In genomic region chr12:12542286-12542685, GRCh38 we compare ENCODE assay signal across 32 cellular contexts.
"Had no signal": no experiment of that assay in that cellular context is flagged by ENCODE, and none has a peak within 500 bp of the region (broad histone marks: within the 10 kb centered on the region; RNA-seq: fewer than 3 reads in every experiment).

No MANE protein-coding gene starts in this region.

- H3K27me3 Mint-ChIP-seq: activated B cell treated with CpG ODN at 0.5 μM for 24 hours; activated CD4-positive, alpha-beta memory T cell treated with anti-CD3 and anti-CD28 coated beads for 36 hours; activated CD8-positive, alpha-beta T cell treated with anti-CD3 and anti-CD28 coated beads for 36 hours; activated naive CD8-positive, alpha-beta T cell treated with anti-CD3 and anti-CD28 coated beads for 36 hours; activated T-helper 17 cell treated with anti-CD3 and anti-CD28 coated beads, Interleukin-2, amount 50 U/mL, for 72 hours had no signal

- H3K27ac Mint-ChIP-seq: activated B cell treated with CpG ODN at 0.5 μM for 24 hours; activated CD4-positive, alpha-beta memory T cell treated with anti-CD3 and anti-CD28 coated beads for 36 hours; activated CD8-positive, alpha-beta T cell treated with anti-CD3 and anti-CD28 coated beads for 36 hours; activated naive CD4-positive, alpha-beta T cell treated with anti-CD3 and anti-CD28 coated beads for 36 hours; activated naive CD4-positive, alpha-beta T cell treated with anti-CD3 and anti-CD28 coated beads, Interleukin-2, amount 50 U/mL, for 72 hours; activated naive CD8-positive, alpha-beta T cell treated with anti-CD3 and anti-CD28 coated beads for 36 hours; activated T-helper 1 cell treated with anti-CD3 and anti-CD28 coated beads, Interleukin-12 subunit alpha, Interleukin-12 subunit beta, Interleukin-2, Interleukin-4 antibody, amounts not matched to agents 30 ng/mL and 10 ng/mL and 1 ng/mL, durations not matched to agents 14 hours and 24 hours and 36 hours; T-helper 2 cell treated with Interferon-gamma antibody and Interleukin-4, amounts not matched to agents 5 μg/mL and 100 μg/mL, for 36 hours had no signal

- H3K27me3 ChIP-seq: adrenal gland, body of pancreas, brain microvascular endothelial cell, breast epithelium had no signal

- DNase-seq: activated B cell treated with CpG ODN at 0.5 μM for 24 hours; activated CD4-positive, alpha-beta memory T cell treated with anti-CD3 and anti-CD28 coated beads for 36 hours; activated CD4-positive, alpha-beta T cell treated with anti-CD3 and anti-CD28 coated beads for 48 hours; activated CD4-positive, alpha-beta T cell treated with anti-CD3 and anti-CD28 coated beads, Interleukin-2, amount 50 U/mL, for 1 hour; activated CD4-positive, alpha-beta T cell treated with anti-CD3 and anti-CD28 coated beads, Interleukin-2, amount 50 U/mL, for 4 hours; activated CD4-positive, CD25-positive, alpha-beta regulatory T cell treated with anti-CD3 and anti-CD28 coated beads, Interleukin-2, amount 50 U/mL, for 72 hours; activated CD8-positive, alpha-beta memory T cell treated with anti-CD3 and anti-CD28 coated beads, Interleukin-2, amount 50 U/mL, for 4 hours; activated CD8-positive, alpha-beta T cell treated with anti-CD3 and anti-CD28 coated beads for 36 hours; activated effector memory CD4-positive, alpha-beta T cell treated with anti-CD3 and anti-CD28 coated beads, Interleukin-2, amount 50 U/mL, for 16 hours; activated gamma-delta T cell treated with Interleukin-2 at 50 U/mL for 16 hours; activated naive CD4-positive, alpha-beta T cell; activated naive CD4-positive, alpha-beta T cell treated with anti-CD3 and anti-CD28 coated beads for 36 hours; activated naive CD4-positive, alpha-beta T cell treated with anti-CD3 and anti-CD28 coated beads, Interleukin-2, amount 50 U/mL, for 16 hours; activated naive CD8-positive, alpha-beta T cell treated with anti-CD3 and anti-CD28 coated beads for 36 hours; activated T-cell treated with anti-CD3 and anti-CD28 coated beads for 4 hours; activated T-cell treated with anti-CD3 and anti-CD28 coated beads, Interleukin-2, amount 50 U/mL, for 1 hour; activated T-cell treated with anti-CD3 and anti-CD28 coated beads, Interleukin-2, amount 50 U/mL, for 4 hours; activated T-cell treated with anti-CD3 and anti-CD28 coated beads, Interleukin-2, amount 50 U/mL, for 72 hours; adrenal gland; amniotic stem cell; aorta; body of pancreas; brain microvascular endothelial cell; central memory CD4-positive, alpha-beta T cell; T-helper 2 cell; T-helper 9 cell had no signal

- H3K9me3 Mint-ChIP-seq: activated B cell treated with CpG ODN at 0.5 μM for 24 hours; activated CD4-positive, alpha-beta memory T cell treated with anti-CD3 and anti-CD28 coated beads for 36 hours; activated CD8-positive, alpha-beta T cell treated with anti-CD3 and anti-CD28 coated beads for 36 hours; activated naive CD4-positive, alpha-beta T cell treated with anti-CD3 and anti-CD28 coated beads for 36 hours; activated naive CD4-positive, alpha-beta T cell treated with anti-CD3 and anti-CD28 coated beads, Interleukin-2, amount 50 U/mL, for 72 hours; activated T-cell treated with anti-CD3 and anti-CD28 coated beads, Interleukin-2, amount 50 U/mL, for 4 hours; activated T-cell treated with anti-CD3 and anti-CD28 coated beads, Interleukin-2, amount 50 U/mL, for 72 hours; activated T-helper 1 cell treated with anti-CD3 and anti-CD28 coated beads, Interleukin-12 subunit alpha, Interleukin-12 subunit beta, Interleukin-2, Interleukin-4 antibody, amounts not matched to agents 30 ng/mL and 10 ng/mL and 1 ng/mL, durations not matched to agents 14 hours and 24 hours and 36 hours; activated T-helper 17 cell treated with anti-CD3 and anti-CD28 coated beads, Interleukin-2, amount 50 U/mL, for 72 hours; T-helper 2 cell treated with Interferon-gamma antibody and Interleukin-4, amounts not matched to agents 5 μg/mL and 100 μg/mL, for 36 hours had no signal

- H3K4me3 ChIP-seq: adrenal gland, body of pancreas, breast epithelium had no signal

- H3K9me3 ChIP-seq: adrenal gland, body of pancreas, breast epithelium had no signal

- H3K36me3 ChIP-seq: brain microvascular endothelial cell, breast epithelium had no signal

- H3K4me3 Mint-ChIP-seq: activated B cell treated with CpG ODN at 0.5 μM for 24 hours; activated CD4-positive, alpha-beta memory T cell treated with anti-CD3 and anti-CD28 coated beads for 36 hours; activated CD8-positive, alpha-beta T cell treated with anti-CD3 and anti-CD28 coated beads for 36 hours; activated naive CD4-positive, alpha-beta T cell treated with anti-CD3 and anti-CD28 coated beads for 36 hours; activated naive CD8-positive, alpha-beta T cell treated with anti-CD3 and anti-CD28 coated beads for 36 hours; activated T-cell treated with anti-CD3 and anti-CD28 coated beads, Interleukin-2, amount 50 U/mL, for 4 hours; activated T-cell treated with anti-CD3 and anti-CD28 coated beads, Interleukin-2, amount 50 U/mL, for 72 hours; activated T-helper 1 cell treated with anti-CD3 and anti-CD28 coated beads, Interleukin-12 subunit alpha, Interleukin-12 subunit beta, Interleukin-2, Interleukin-4 antibody, amounts not matched to agents 30 ng/mL and 10 ng/mL and 1 ng/mL, durations not matched to agents 14 hours and 24 hours and 36 hours; T-helper 2 cell treated with Interferon-gamma antibody and Interleukin-4, amounts not matched to agents 5 μg/mL and 100 μg/mL, for 36 hours had no signal

- ATAC-seq: activated CD8-positive, alpha-beta T cell treated with anti-CD3 and anti-CD28 coated beads for 36 hours; activated naive CD4-positive, alpha-beta T cell treated with anti-CD3 and anti-CD28 coated beads, Interleukin-2, amount 50 U/mL, for 72 hours; activated T-cell treated with anti-CD3 and anti-CD28 coated beads, Interleukin-2, amount 50 U/mL, for 4 hours; activated T-cell treated with anti-CD3 and anti-CD28 coated beads, Interleukin-2, amount 50 U/mL, for 72 hours; activated T-helper 17 cell treated with anti-CD3 and anti-CD28 coated beads, Interleukin-2, amount 50 U/mL, for 72 hours had no signal

- H3K4me1 ChIP-seq: breast epithelium had no signal

- H3K27ac ChIP-seq: adrenal gland, body of pancreas, brain microvascular endothelial cell, breast epithelium, VCaP had no signal
